17 cellular contexts compared by ENCODE assay signal in genomic region chr16:89150981-89151380, GRCh38. TPM values are rescaled to one million over a fixed set of nuclear protein-coding genes. Genes with fewer than 3 reads are reported as not detected.
A peak's percentile ranks its signal among the peaks of the same experiment; 100 is the strongest.
DNase-seq lines count a peak whose midpoint lies in the region; ATAC-seq and TF ChIP-seq lines count a peak whose summit lies in the region.
"Had no signal": no experiment of that assay in that cellular context is flagged by ENCODE, and none has a peak within 500 bp of the region (broad histone marks: within the 10 kb centered on the region; RNA-seq: fewer than 3 reads in every experiment).

No MANE protein-coding gene starts in this region.

- H3K27me3 ChIP-seq in BE2C (no peaks in the 10 kb centered on the region), spleen (replicated peaks in 1 of 7) (no peaks in the 10 kb centered on the region), body of pancreas (no peaks in the 10 kb centered on the region), prostate gland (replicated peaks; ENCODE audit: insufficient read depth) (no peaks in the 10 kb centered on the region)

- no peak for TF ChIP-seq CTCF in BE2C (IDR thresholded peaks at IDR 0.05; ENCODE audit: low read depth, low read length)
- TF ChIP-seq CTCF in spleen (IDR thresholded peaks at IDR 0.05 in 8 of 11, conservative IDR thresholded peaks at IDR 0.05 in 3 of 11) = no peak
- TF ChIP-seq CTCF in body of pancreas (IDR thresholded peaks at IDR 0.05) = no peak
- TF ChIP-seq CTCF in prostate gland (IDR thresholded peaks at IDR 0.05) = no peak

- 91 to 96% (median 94%) methylated on average over 8 of the region's 8 CpGs for WGBS in spleen, 5 donors
- WGBS in body of pancreas, 2 donors = 95% methylated on average over 8 of the region's 8 CpGs
- 84% methylated on average over 8 of the region's 8 CpGs for WGBS in prostate gland

- peaks cover 16% of the 10 kb centered on the region for H3K36me3 ChIP-seq in BE2C
- peaks cover 4 to 72% (median 39%) of the 10 kb centered on the region in 6 donors for H3K36me3 ChIP-seq in spleen
- peaks cover 2 to 4% of the 10 kb centered on the region in 2 donors for H3K36me3 ChIP-seq in body of pancreas (replicated peaks in 1 of 2; ENCODE audit: insufficient read depth in 1 of 2, low read depth in 2 of 2)
- no peaks in the 10 kb centered on the region for H3K36me3 ChIP-seq in prostate gland

- H3K36me3 Mint-ChIP-seq in IgD-negative memory B cell = peaks cover 20% of the 10 kb centered on the region

- H3K9me3 ChIP-seq in BE2C (no peaks in the 10 kb centered on the region), spleen (peaks cover 0 to 20% (median 16%) of the 10 kb centered on the region in 8 donors), body of pancreas (peaks cover 0 to 7% (median 0%) of the 10 kb centered on the region in 3 donors), prostate gland (no peaks in the 10 kb centered on the region)

- peak; percentile 51 for DNase-seq in BE2C
- DNase-seq in epidermal melanocyte (ENCODE audit: insufficient read length, low spot score) = peak; percentile 94
- DNase-seq in spleen = peak; percentile 19
- DNase-seq in body of pancreas = no peak
- DNase-seq in prostate gland (ENCODE audit: low spot score) = no peak
- DNase-seq: ACHN; Caco-2; GF-D8; NCI-H1105; NCI-H2081; NCI-H2171 treated with DMSO at 0.1 percent for 48 hours; NCI-H446; NCI-H748 treated with DMSO at 0.1 percent for 48 hours; NK-92 treated with Interleukin-12 subunit alpha and Interleukin-12 subunit beta, amount 100 ng/mL, for 24 hours had no signal

- H3K27ac ChIP-seq in spleen = no peak overlapping the region
- H3K27ac ChIP-seq in body of pancreas = no peak overlapping the region
- H3K27ac ChIP-seq in prostate gland = no peak overlapping the region

- TF ChIP-seq POLR2A in spleen (IDR thresholded peaks at IDR 0.05) = no peak
- no peak for TF ChIP-seq POLR2A in body of pancreas (IDR thresholded peaks at IDR 0.05)
- TF ChIP-seq POLR2A in prostate gland (IDR thresholded peaks at IDR 0.05) = no peak

- H3K4me1 Mint-ChIP-seq in IgD-negative memory B cell = peaks cover 11 to 17% (median 14%) of the 10 kb centered on the region in 3 donors

- H3K4me1 ChIP-seq in BE2C = peaks cover 13% of the 10 kb centered on the region
- peaks cover 8 to 25% (median 14%) of the 10 kb centered on the region in 6 donors for H3K4me1 ChIP-seq in spleen
- peaks cover 13% of the 10 kb centered on the region for H3K4me1 ChIP-seq in body of pancreas
- peaks cover 7% of the 10 kb centered on the region for H3K4me1 ChIP-seq in prostate gland (replicated peaks)

- H3K27me3 Mint-ChIP-seq in IgD-negative memory B cell = no peaks in the 10 kb centered on the region

- H3K27ac Mint-ChIP-seq in IgD-negative memory B cell = peak overlapping the region in 2 of 3 donors; percentile 32 to 71

- H3K4me3 Mint-ChIP-seq in IgD-negative memory B cell = peak overlapping the region in 1 of 4 donors; percentile 77

- H3K9me3 Mint-ChIP-seq in IgD-negative memory B cell = peaks cover 5 to 11% (median 8%) of the 10 kb centered on the region in 3 donors

- intact Hi-C loops in spleen (cut with DNase I; ENCODE audit: low total_unique reads) (no loop called here), body of pancreas (cut with DNase I) (no loop called here), prostate gland (cut with DNase I) (no loop called here)

- no peak overlapping the region for H3K4me3 ChIP-seq in BE2C (ENCODE audit: low read depth, low read length)
- no peak overlapping the region for H3K4me3 ChIP-seq in spleen
- no peak overlapping the region for H3K4me3 ChIP-seq in body of pancreas
- H3K4me3 ChIP-seq in prostate gland = no peak overlapping the region

- ATAC-seq in body of pancreas (no peak), GM18498 (IDR thresholded peaks at IDR 0.05; ENCODE audit: unreplicated experiment) (no peak)

RNA-seq across cellular contexts. Expression of gene CDH15, which starts 20.6 kb away (rescaled TPM):
- polyA plus RNA-seq in BE2C (2012; ENCODE audit: insufficient read depth, insufficient read length, low read depth) = not detected
- polyA plus RNA-seq in IgD-negative memory B cell = not detected
- 1 to 10 TPM in 5 of 7 donors, under 1 TPM in 2; 0.74 to 7.4 (median 1.5) TPM for total RNA-seq in spleen
- polyA plus RNA-seq in spleen = 1 to 10 TPM in 1 of 3 donors, under 1 TPM in 2; 0.14 to 1.1 (median 0.57) TPM
- total RNA-seq in body of pancreas = 1 to 10 TPM in 1 of 2 donors, not detected in 1; 1.0 TPM
- 1 to 10 TPM in 1 of 2 donors, under 1 TPM in 1; 0.64 to 2.7 TPM for total RNA-seq in prostate gland
- total RNA-seq: Caco-2, Daoy had no signal

RNA-seq across cellular contexts. Expression of gene SLC22A31, which starts 49.4 kb away (rescaled TPM):
- polyA plus RNA-seq in BE2C (2012; ENCODE audit: insufficient read depth, insufficient read length, low read depth) = not detected
- polyA plus RNA-seq in IgD-negative memory B cell = not detected
- total RNA-seq in spleen = 1 to 10 TPM in 6 of 7 donors, under 1 TPM in 1; 0.98 to 8.3 (median 4.9) TPM
- 1 to 10 TPM; 1.1 to 5.6 (median 4.2) TPM for polyA plus RNA-seq in spleen
- total RNA-seq in body of pancreas = 10 to 100 TPM in 1 of 2 donors, not detected in 1; 68.2 TPM
- 1 to 10 TPM in 1 of 2 donors, not detected in 1; 4.6 TPM for total RNA-seq in prostate gland
- total RNA-seq: Daoy had no signal

RNA-seq across cellular contexts. Expression of gene ACSF3, which starts 57.3 kb away (rescaled TPM):
- 27.6 TPM for polyA plus RNA-seq in BE2C (2012; ENCODE audit: insufficient read depth, insufficient read length, low read depth)
- polyA plus RNA-seq in IgD-negative memory B cell = 53.9 TPM
- total RNA-seq in spleen = 10 to 100 TPM; 39.9 to 68.1 (median 50.0) TPM
- polyA plus RNA-seq in spleen = 10 to 100 TPM; 35.4 to 50.2 (median 45.9) TPM
- 10 to 100 TPM; 22.1 to 48.8 TPM for total RNA-seq in body of pancreas
- total RNA-seq in prostate gland = 10 to 100 TPM; 42.1 to 80.5 TPM

Comparison
In these comparisons a context has a peak if more than half of its experiments do, and no peak if none do; other contexts are left out.
1. DNase-seq: peak in BE2C (single experiment), epidermal melanocyte (single experiment) and spleen (single experiment); none in body of pancreas (0 of 4) and prostate gland (single experiment).